Comparison of ENCODE assay signal across 26 cellular contexts in genomic region chr3:28042707-28043106, GRCh38.
DNase-seq lines count a peak whose midpoint lies in the region; ATAC-seq and TF ChIP-seq lines count a peak whose summit lies in the region.
"Had no signal": no experiment of that assay in that cellular context is flagged by ENCODE, and none has a peak within 500 bp of the region (broad histone marks: within the 10 kb centered on the region; RNA-seq: fewer than 3 reads in every experiment).

No MANE protein-coding gene starts in this region.

- peaks cover 1% of the 10 kb centered on the region for H3K36me3 Mint-ChIP-seq in central memory CD8-positive, alpha-beta T cell (ENCODE audit: insufficient read depth)
- H3K36me3 Mint-ChIP-seq in type B pancreatic cell: no peaks in the 10 kb centered on the region
- H3K36me3 Mint-ChIP-seq: activated naive CD8-positive, alpha-beta T cell; immature natural killer cell; neural progenitor cell had no signal

- H3K27ac Mint-ChIP-seq in central memory CD8-positive, alpha-beta T cell (ENCODE audit: low read depth): peak overlapping the region; percentile 8
- no peak overlapping the region for H3K27ac Mint-ChIP-seq in type B pancreatic cell
- H3K27ac Mint-ChIP-seq: activated naive CD8-positive, alpha-beta T cell; HFFc6; immature natural killer cell; neural progenitor cell; WTC11 had no signal

- H3K4me1 Mint-ChIP-seq in central memory CD8-positive, alpha-beta T cell: peaks cover 15% of the 10 kb centered on the region
- H3K4me1 Mint-ChIP-seq in type B pancreatic cell (ENCODE audit: unreplicated experiment): no peaks in the 10 kb centered on the region
- H3K4me1 Mint-ChIP-seq: immature natural killer cell, neural progenitor cell had no signal

- ATAC-seq in GM18909 (IDR thresholded peaks at IDR 0.05; ENCODE audit: poor library complexity, unreplicated experiment): peak; percentile 27
- ATAC-seq in GM21619 (IDR thresholded peaks at IDR 0.05; ENCODE audit: unreplicated experiment): peak; percentile 10
- peak; percentile 15 for ATAC-seq in HG03045 (IDR thresholded peaks at IDR 0.05; ENCODE audit: unreplicated experiment)
- no peak for ATAC-seq in central memory CD8-positive, alpha-beta T cell (replicated peaks; ENCODE audit: extremely low read depth, poor library complexity, severe bottlenecking)
- ATAC-seq: body of pancreas, heart right ventricle, psoas muscle, SK-N-SH treated with all-trans-retinoic acid at 6 μM for 48 hours, WTC11 had no signal

- no peak for DNase-seq in central memory CD8-positive, alpha-beta T cell (ENCODE audit: low spot score in 2 of 2)
- no peak for DNase-seq in type B pancreatic cell (ENCODE audit: extremely low spot score, unreplicated experiment)
- DNase-seq in NCI-H1436 (lab: John Stamatoyannopoulos, UW): no peak
- no peak for DNase-seq in GM10266 (ENCODE audit: extremely low spot score)
- DNase-seq: activated CD8-positive, alpha-beta memory T cell treated with anti-CD3 and anti-CD28 coated beads for 24 hours; AML-193; body of pancreas; colonic mucosa; heart right ventricle; HFFc6; immature natural killer cell; MM.1S; NCI-H1694 treated with DMSO at 0.1 percent for 48 hours; NCI-H446; NK-92 treated with Interleukin-12 subunit alpha and Interleukin-12 subunit beta, amount 100 ng/mL, for 24 hours; psoas muscle; small intestine; stimulated activated CD4-positive, alpha-beta T cell treated with anti-CD3 and anti-CD28 coated beads, Interleukin-4, amount 100 ng/mL, for 24 hours; upper lobe of left lung had no signal

- TF ChIP-seq CTCF in type B pancreatic cell (conservative IDR thresholded peaks at IDR 0.05) (no peak), GM10266 (IDR thresholded peaks at IDR 0.05; ENCODE audit: control insufficient read depth, insufficient read depth, low read depth, missing control alignments) (no peak)

- H3K27me3 Mint-ChIP-seq in central memory CD8-positive, alpha-beta T cell: peaks cover 2% of the 10 kb centered on the region
- peaks cover 5% of the 10 kb centered on the region for H3K27me3 Mint-ChIP-seq in type B pancreatic cell
- H3K27me3 Mint-ChIP-seq: activated naive CD8-positive, alpha-beta T cell had no signal

- H3K4me3 Mint-ChIP-seq in central memory CD8-positive, alpha-beta T cell: no peak overlapping the region
- H3K4me3 Mint-ChIP-seq in type B pancreatic cell: no peak overlapping the region
- H3K4me3 Mint-ChIP-seq: activated naive CD8-positive, alpha-beta T cell; HFFc6; immature natural killer cell; neural progenitor cell; WTC11 had no signal

- H3K9me3 Mint-ChIP-seq in central memory CD8-positive, alpha-beta T cell: no peaks in the 10 kb centered on the region
- no peaks in the 10 kb centered on the region for H3K9me3 Mint-ChIP-seq in type B pancreatic cell
- H3K9me3 Mint-ChIP-seq: HFFc6, neural progenitor cell had no signal
